Comparison of ENCODE assay signal across 18 cellular contexts in the genomic region with DNA sequence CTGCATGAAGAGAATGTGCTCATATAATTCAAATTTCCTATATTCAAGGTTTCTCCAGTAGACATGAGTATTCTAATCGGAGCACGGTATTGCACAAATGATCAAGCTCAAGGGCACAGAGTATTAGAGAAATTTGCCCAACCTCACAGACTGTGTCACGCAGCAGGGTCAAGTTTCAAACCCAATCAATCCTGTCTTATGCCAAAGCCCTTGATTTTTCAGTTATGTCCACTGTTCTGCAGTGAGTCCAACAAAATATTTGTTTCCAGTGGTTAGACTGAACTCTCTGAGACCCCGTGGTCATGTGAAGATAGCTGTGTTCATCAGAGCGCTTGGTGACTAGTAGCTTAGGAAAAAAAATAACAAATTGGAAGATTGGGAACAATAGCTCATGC.
"Had no signal": no experiment of that assay in that cellular context is flagged by ENCODE, and none has a peak within 500 bp of the region (broad histone marks: within the 10 kb centered on the region; RNA-seq: fewer than 3 reads in every experiment).

No MANE protein-coding gene starts in this region.

- H3K4me1 Mint-ChIP-seq: central memory CD8-positive, alpha-beta T cell had no signal

- H3K27me3 ChIP-seq: esophagus muscularis mucosa had no signal

- H3K4me3 Mint-ChIP-seq: activated CD4-positive, alpha-beta memory T cell treated with anti-CD3 and anti-CD28 coated beads, Interleukin-2, amount 10 ng/mL, durations not matched to agents 7 days and 5 days; activated CD8-positive, alpha-beta memory T cell treated with anti-CD3 and anti-CD28 coated beads, Interleukin-2, amount 10 ng/mL, durations not matched to agents 7 days and 5 days; activated naive CD8-positive, alpha-beta T cell treated with anti-CD3 and anti-CD28 coated beads for 36 hours; central memory CD8-positive, alpha-beta T cell; natural killer cell treated with Interleukin-12 subunit alpha and Interleukin-12 subunit beta and Interleukin-15 and Interleukin-18, amount 100 ng/mL, for 72 hours had no signal

- ATAC-seq: lower lobe of right lung had no signal

- H3K27ac ChIP-seq: coronary artery, esophagus muscularis mucosa, lower lobe of right lung, SK-N-MC, skin epidermis, thoracic aorta had no signal

- H3K4me1 ChIP-seq: lower lobe of right lung had no signal

- H3K9me3 ChIP-seq: esophagus muscularis mucosa, lower lobe of right lung, thoracic aorta had no signal

- H3K27me3 Mint-ChIP-seq: activated CD4-positive, alpha-beta memory T cell treated with anti-CD3 and anti-CD28 coated beads, Interleukin-2, amount 10 ng/mL, durations not matched to agents 7 days and 5 days; activated CD8-positive, alpha-beta memory T cell treated with anti-CD3 and anti-CD28 coated beads, Interleukin-2, amount 10 ng/mL, durations not matched to agents 7 days and 5 days; activated naive CD8-positive, alpha-beta T cell treated with anti-CD3 and anti-CD28 coated beads for 36 hours; central memory CD8-positive, alpha-beta T cell; natural killer cell treated with Interleukin-12 subunit alpha and Interleukin-12 subunit beta and Interleukin-15 and Interleukin-18, amount 100 ng/mL, for 72 hours had no signal

- H3K36me3 ChIP-seq: esophagus muscularis mucosa, lower lobe of right lung, thoracic aorta had no signal

- H3K27ac Mint-ChIP-seq: activated CD4-positive, alpha-beta memory T cell treated with anti-CD3 and anti-CD28 coated beads, Interleukin-2, amount 10 ng/mL, durations not matched to agents 7 days and 5 days; activated CD8-positive, alpha-beta memory T cell treated with anti-CD3 and anti-CD28 coated beads, Interleukin-2, amount 10 ng/mL, durations not matched to agents 7 days and 5 days; activated naive CD8-positive, alpha-beta T cell treated with anti-CD3 and anti-CD28 coated beads for 36 hours had no signal

- H3K4me3 ChIP-seq: coronary artery, esophagus muscularis mucosa, lower lobe of right lung, SK-N-MC, skin epidermis, thoracic aorta had no signal

- H3K9me3 Mint-ChIP-seq: central memory CD8-positive, alpha-beta T cell had no signal

- DNase-seq: activated CD4-positive, alpha-beta memory T cell treated with anti-CD3 and anti-CD28 coated beads, Interleukin-2, amount 10 ng/mL, durations not matched to agents 7 days and 5 days; activated CD4-positive, alpha-beta T cell treated with anti-CD3 and anti-CD28 coated beads for 48 hours; activated CD4-positive, CD25-positive, alpha-beta regulatory T cell; activated CD8-positive, alpha-beta memory T cell treated with anti-CD3 and anti-CD28 coated beads, Interleukin-2, amount 10 ng/mL, durations not matched to agents 7 days and 5 days; activated naive CD4-positive, alpha-beta T cell; activated naive CD8-positive, alpha-beta T cell treated with anti-CD3 and anti-CD28 coated beads for 36 hours; effector CD8-positive, alpha-beta T cell; lower lobe of right lung; occipital lobe; stimulated activated CD4-positive, alpha-beta T cell treated with anti-CD3 and anti-CD28 coated beads, Interleukin-15, amount 100 ng/mL, for 24 hours; stimulated activated CD4-positive, alpha-beta T cell treated with anti-CD3 and anti-CD28 coated beads, Interleukin-2, amount 100 ng/mL, for 48 hours had no signal
